Comparison of ENCODE assay signal across 1 cellular context in genomic region chr11:118629761-118630661, GRCh38.
TF ChIP-seq lines count a peak whose summit lies in the region.

No MANE protein-coding gene starts in this region.

TF ChIP-seq in WTC11, 78 proteins besides CTCF, POLR2A, EP300 and RAD21 (continued from another document):
- TF ChIP-seq ATF3 (CRISPR knock-in tag; conservative IDR thresholded peaks at IDR 0.05) = no peak
- TF ChIP-seq, protein P1, sequence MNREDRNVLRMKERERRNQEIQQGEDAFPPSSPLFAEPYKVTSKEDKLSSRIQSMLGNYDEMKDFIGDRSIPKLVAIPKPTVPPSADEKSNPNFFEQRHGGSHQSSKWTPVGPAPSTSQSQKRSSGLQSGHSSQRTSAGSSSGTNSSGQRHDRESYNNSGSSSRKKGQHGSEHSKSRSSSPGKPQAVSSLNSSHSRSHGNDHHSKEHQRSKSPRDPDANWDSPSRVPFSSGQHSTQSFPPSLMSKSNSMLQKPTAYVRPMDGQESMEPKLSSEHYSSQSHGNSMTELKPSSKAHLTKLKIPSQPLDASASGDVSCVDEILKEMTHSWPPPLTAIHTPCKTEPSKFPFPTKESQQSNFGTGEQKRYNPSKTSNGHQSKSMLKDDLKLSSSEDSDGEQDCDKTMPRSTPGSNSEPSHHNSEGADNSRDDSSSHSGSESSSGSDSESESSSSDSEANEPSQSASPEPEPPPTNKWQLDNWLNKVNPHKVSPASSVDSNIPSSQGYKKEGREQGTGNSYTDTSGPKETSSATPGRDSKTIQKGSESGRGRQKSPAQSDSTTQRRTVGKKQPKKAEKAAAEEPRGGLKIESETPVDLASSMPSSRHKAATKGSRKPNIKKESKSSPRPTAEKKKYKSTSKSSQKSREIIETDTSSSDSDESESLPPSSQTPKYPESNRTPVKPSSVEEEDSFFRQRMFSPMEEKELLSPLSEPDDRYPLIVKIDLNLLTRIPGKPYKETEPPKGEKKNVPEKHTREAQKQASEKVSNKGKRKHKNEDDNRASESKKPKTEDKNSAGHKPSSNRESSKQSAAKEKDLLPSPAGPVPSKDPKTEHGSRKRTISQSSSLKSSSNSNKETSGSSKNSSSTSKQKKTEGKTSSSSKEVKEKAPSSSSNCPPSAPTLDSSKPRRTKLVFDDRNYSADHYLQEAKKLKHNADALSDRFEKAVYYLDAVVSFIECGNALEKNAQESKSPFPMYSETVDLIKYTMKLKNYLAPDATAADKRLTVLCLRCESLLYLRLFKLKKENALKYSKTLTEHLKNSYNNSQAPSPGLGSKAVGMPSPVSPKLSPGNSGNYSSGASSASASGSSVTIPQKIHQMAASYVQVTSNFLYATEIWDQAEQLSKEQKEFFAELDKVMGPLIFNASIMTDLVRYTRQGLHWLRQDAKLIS (CRISPR knock-in tag; IDR thresholded peaks at IDR 0.05; ENCODE audit: borderline replicate concordance) = no peak
TF ChIP-seq in WTC11: peak in this region for 0.
